1 cellular context compared by ENCODE assay signal in the genomic region with DNA sequence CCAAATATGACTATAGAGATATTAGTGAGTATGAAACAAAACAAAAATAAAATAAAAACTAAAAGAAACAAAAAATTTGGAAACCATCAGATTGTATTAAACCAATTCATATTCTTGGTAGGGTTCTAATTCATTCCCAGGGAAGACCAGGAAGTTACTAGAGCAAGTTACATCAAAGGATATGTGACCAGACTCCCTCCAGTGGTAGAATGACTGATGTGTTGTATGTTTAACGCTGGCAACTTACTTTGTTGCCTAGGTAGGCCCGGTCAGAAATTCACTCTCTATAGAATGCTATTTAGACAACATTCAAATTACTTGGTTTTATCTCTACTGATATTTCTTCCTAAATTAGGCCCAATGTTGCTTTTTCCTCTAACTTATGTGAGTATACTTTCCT.
TF ChIP-seq lines count a peak whose summit lies in the region.

No MANE protein-coding gene starts in this region.

TF ChIP-seq in SK-N-SH, 30 proteins besides CTCF, POLR2A, EP300 and RAD21 (continued from another document):
- TF ChIP-seq, protein P1, sequence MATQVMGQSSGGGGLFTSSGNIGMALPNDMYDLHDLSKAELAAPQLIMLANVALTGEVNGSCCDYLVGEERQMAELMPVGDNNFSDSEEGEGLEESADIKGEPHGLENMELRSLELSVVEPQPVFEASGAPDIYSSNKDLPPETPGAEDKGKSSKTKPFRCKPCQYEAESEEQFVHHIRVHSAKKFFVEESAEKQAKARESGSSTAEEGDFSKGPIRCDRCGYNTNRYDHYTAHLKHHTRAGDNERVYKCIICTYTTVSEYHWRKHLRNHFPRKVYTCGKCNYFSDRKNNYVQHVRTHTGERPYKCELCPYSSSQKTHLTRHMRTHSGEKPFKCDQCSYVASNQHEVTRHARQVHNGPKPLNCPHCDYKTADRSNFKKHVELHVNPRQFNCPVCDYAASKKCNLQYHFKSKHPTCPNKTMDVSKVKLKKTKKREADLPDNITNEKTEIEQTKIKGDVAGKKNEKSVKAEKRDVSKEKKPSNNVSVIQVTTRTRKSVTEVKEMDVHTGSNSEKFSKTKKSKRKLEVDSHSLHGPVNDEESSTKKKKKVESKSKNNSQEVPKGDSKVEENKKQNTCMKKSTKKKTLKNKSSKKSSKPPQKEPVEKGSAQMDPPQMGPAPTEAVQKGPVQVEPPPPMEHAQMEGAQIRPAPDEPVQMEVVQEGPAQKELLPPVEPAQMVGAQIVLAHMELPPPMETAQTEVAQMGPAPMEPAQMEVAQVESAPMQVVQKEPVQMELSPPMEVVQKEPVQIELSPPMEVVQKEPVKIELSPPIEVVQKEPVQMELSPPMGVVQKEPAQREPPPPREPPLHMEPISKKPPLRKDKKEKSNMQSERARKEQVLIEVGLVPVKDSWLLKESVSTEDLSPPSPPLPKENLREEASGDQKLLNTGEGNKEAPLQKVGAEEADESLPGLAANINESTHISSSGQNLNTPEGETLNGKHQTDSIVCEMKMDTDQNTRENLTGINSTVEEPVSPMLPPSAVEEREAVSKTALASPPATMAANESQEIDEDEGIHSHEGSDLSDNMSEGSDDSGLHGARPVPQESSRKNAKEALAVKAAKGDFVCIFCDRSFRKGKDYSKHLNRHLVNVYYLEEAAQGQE (IDR thresholded peaks at IDR 0.05; ENCODE audit: low read depth, low read length): no peak
- peak; percentile 22; the same call in 1 of the 2 replicates for TF ChIP-seq RCOR1 (IDR thresholded peaks at IDR 0.05; ENCODE audit: low read length)
- TF ChIP-seq, protein P2, sequence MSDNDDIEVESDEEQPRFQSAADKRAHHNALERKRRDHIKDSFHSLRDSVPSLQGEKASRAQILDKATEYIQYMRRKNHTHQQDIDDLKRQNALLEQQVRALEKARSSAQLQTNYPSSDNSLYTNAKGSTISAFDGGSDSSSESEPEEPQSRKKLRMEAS (IDR thresholded peaks at IDR 0.05; ENCODE audit: low read depth): no peak
